In the genomic region with DNA sequence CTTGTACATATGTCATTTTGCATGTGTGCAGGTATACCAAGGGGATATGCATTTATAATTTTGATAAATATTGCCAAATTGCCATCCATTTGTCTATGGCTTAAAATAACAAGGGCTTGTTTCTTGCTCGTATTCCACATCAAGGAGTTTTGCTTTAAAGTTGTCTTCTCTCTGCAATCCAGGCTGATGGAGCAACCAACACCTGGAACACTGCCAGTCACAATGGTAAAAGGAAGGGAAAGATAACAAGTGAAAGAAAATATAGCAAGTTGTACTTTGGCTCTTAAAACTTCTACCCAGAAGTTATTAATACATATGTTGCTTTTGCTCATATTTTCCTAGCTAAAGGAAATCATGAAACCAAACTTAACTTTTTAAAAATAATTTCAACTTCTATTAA, we compare ENCODE assay signal across 17 cellular contexts.
"Had no signal": no experiment of that assay in that cellular context is flagged by ENCODE, and none has a peak within 500 bp of the region (broad histone marks: within the 10 kb centered on the region; RNA-seq: fewer than 3 reads in every experiment).

No MANE protein-coding gene starts in this region.

- H3K27ac Mint-ChIP-seq: dendritic cell treated with granulocyte-macrophage colony-stimulating factor and Interleukin-4, amounts not matched to agents 40 ng/mL and 50 ng/mL, for 4 days; effector memory CD8-positive, alpha-beta T cell; naive thymus-derived CD4-positive, alpha-beta T cell; stimulated activated naive B cell treated with anti-CD40 and anti-IgM and Interleukin-4, amounts not matched to agents 10 μg/mL and 1 μg/mL and 100 μg/mL, for 72 hours; stimulated activated naive CD8-positive, alpha-beta T cell treated with anti-CD3 and anti-CD28 coated beads, Interleukin-15, amount 100 ng/mL, for 72 hours had no signal

- FAIRE-seq: colon had no signal

- H3K36me3 Mint-ChIP-seq: naive thymus-derived CD4-positive, alpha-beta T cell; stimulated activated naive B cell treated with anti-CD40 and anti-IgM and Interleukin-4, amounts not matched to agents 10 μg/mL and 1 μg/mL and 100 μg/mL, for 72 hours had no signal

- H3K9me3 Mint-ChIP-seq: dendritic cell treated with granulocyte-macrophage colony-stimulating factor and Interleukin-4, amounts not matched to agents 40 ng/mL and 50 ng/mL, for 4 days; effector memory CD8-positive, alpha-beta T cell; stimulated activated naive B cell treated with anti-CD40 and anti-IgM and Interleukin-4, amounts not matched to agents 10 μg/mL and 1 μg/mL and 100 μg/mL, for 72 hours; stimulated activated naive CD8-positive, alpha-beta T cell treated with anti-CD3 and anti-CD28 coated beads, Interleukin-15, amount 100 ng/mL, for 72 hours had no signal

- H3K4me3 ChIP-seq: hepatocyte, testis, uterus had no signal

- H3K9me3 ChIP-seq: neutrophil, testis, uterus had no signal

- H3K27me3 ChIP-seq: foreskin keratinocyte, hepatocyte, neutrophil, testis, uterus had no signal

- H3K27me3 Mint-ChIP-seq: dendritic cell treated with granulocyte-macrophage colony-stimulating factor and Interleukin-4, amounts not matched to agents 40 ng/mL and 50 ng/mL, for 4 days; stimulated activated naive B cell treated with anti-CD40 and anti-IgM and Interleukin-4, amounts not matched to agents 10 μg/mL and 1 μg/mL and 100 μg/mL, for 72 hours; stimulated activated naive CD8-positive, alpha-beta T cell treated with anti-CD3 and anti-CD28 coated beads, Interleukin-15, amount 100 ng/mL, for 72 hours had no signal

- H3K4me1 Mint-ChIP-seq: naive thymus-derived CD4-positive, alpha-beta T cell; stimulated activated naive CD8-positive, alpha-beta T cell treated with anti-CD3 and anti-CD28 coated beads, Interleukin-15, amount 100 ng/mL, for 72 hours had no signal

- H3K4me1 ChIP-seq: foreskin keratinocyte, testis, uterus had no signal

- H3K4me3 Mint-ChIP-seq: dendritic cell treated with granulocyte-macrophage colony-stimulating factor and Interleukin-4, amounts not matched to agents 40 ng/mL and 50 ng/mL, for 4 days; effector memory CD8-positive, alpha-beta T cell; naive thymus-derived CD4-positive, alpha-beta T cell; stimulated activated naive B cell treated with anti-CD40 and anti-IgM and Interleukin-4, amounts not matched to agents 10 μg/mL and 1 μg/mL and 100 μg/mL, for 72 hours; stimulated activated naive CD8-positive, alpha-beta T cell treated with anti-CD3 and anti-CD28 coated beads, Interleukin-15, amount 100 ng/mL, for 72 hours had no signal

- H3K36me3 ChIP-seq: neutrophil, uterus had no signal

- H3K27ac ChIP-seq: foreskin keratinocyte, hepatocyte, neutrophil, testis, uterus had no signal

- DNase-seq: effector memory CD8-positive, alpha-beta T cell; foreskin keratinocyte; kidney glomerular epithelial cell; mammary epithelial cell; naive thymus-derived CD4-positive, alpha-beta T cell; posterior cingulate gyrus; stimulated activated CD4-positive, alpha-beta T cell treated with anti-CD3 and anti-CD28 coated beads, Interleukin-2, amount 100 ng/mL, for 24 hours; stimulated activated CD4-positive, alpha-beta T cell treated with anti-CD3 and anti-CD28 coated beads, Interleukin-4, amount 100 ng/mL, for 4 hours; stimulated activated naive B cell treated with anti-CD40 and anti-IgM and Interleukin-4, amounts not matched to agents 10 μg/mL and 1 μg/mL and 100 μg/mL, for 72 hours; stimulated activated naive CD8-positive, alpha-beta T cell treated with anti-CD3 and anti-CD28 coated beads, Interleukin-15, amount 100 ng/mL, for 72 hours; testis; trophoblast cell; uterus had no signal
